Comparison of ENCODE assay signal across 31 cellular contexts in genomic region chr18:39497819-39498218, GRCh38.
"Had no signal": no experiment of that assay in that cellular context is flagged by ENCODE, and none has a peak within 500 bp of the region (broad histone marks: within the 10 kb centered on the region; RNA-seq: fewer than 3 reads in every experiment).

No MANE protein-coding gene starts in this region.

- H3K9me3 ChIP-seq: neutrophil, pancreas, psoas muscle, right lobe of liver, sigmoid colon, suprapubic skin, testis, tibial artery, transverse colon, upper lobe of right lung, uterus had no signal

- H3K4me1 ChIP-seq: psoas muscle, right lobe of liver, sigmoid colon, spleen, suprapubic skin, testis, tibial artery, transverse colon, upper lobe of right lung, uterus had no signal

- H3K27ac ChIP-seq: neutrophil, pancreas, psoas muscle, right lobe of liver, sigmoid colon, skin epidermis, spleen, suprapubic skin, testis, tibial artery, transverse colon, upper lobe of right lung, uterus had no signal

- H3K4me3 Mint-ChIP-seq: naive thymus-derived CD4-positive, alpha-beta T cell; natural killer cell; nephron progenitor cell; neural crest cell; stimulated activated memory B cell treated with anti-CD40 and anti-IgM and Interleukin-4, amounts not matched to agents 10 μg/mL and 1 μg/mL and 100 μg/mL, for 72 hours; stimulated activated naive CD8-positive, alpha-beta T cell treated with anti-CD3 and anti-CD28 coated beads, Interleukin-15, amount 100 ng/mL, for 72 hours; type B pancreatic cell had no signal

- H3K36me3 Mint-ChIP-seq: naive thymus-derived CD4-positive, alpha-beta T cell; natural killer cell; stimulated activated memory B cell treated with anti-CD40 and anti-IgM and Interleukin-4, amounts not matched to agents 10 μg/mL and 1 μg/mL and 100 μg/mL, for 72 hours had no signal

- H3K4me1 Mint-ChIP-seq: naive thymus-derived CD4-positive, alpha-beta T cell; natural killer cell; stimulated activated memory B cell treated with anti-CD40 and anti-IgM and Interleukin-4, amounts not matched to agents 10 μg/mL and 1 μg/mL and 100 μg/mL, for 72 hours; stimulated activated naive CD8-positive, alpha-beta T cell treated with anti-CD3 and anti-CD28 coated beads, Interleukin-15, amount 100 ng/mL, for 72 hours had no signal

- H3K36me3 ChIP-seq: neutrophil, pancreas, right lobe of liver, sigmoid colon, spleen, suprapubic skin, tibial artery, transverse colon, upper lobe of right lung, uterus had no signal

- H3K27me3 Mint-ChIP-seq: naive thymus-derived CD4-positive, alpha-beta T cell; stimulated activated memory B cell treated with anti-CD40 and anti-IgM and Interleukin-4, amounts not matched to agents 10 μg/mL and 1 μg/mL and 100 μg/mL, for 72 hours; stimulated activated naive CD8-positive, alpha-beta T cell treated with anti-CD3 and anti-CD28 coated beads, Interleukin-15, amount 100 ng/mL, for 72 hours; type B pancreatic cell had no signal

- H3K27me3 ChIP-seq: neutrophil, pancreas, right lobe of liver, sigmoid colon, spleen, suprapubic skin, testis, tibial artery, transverse colon, upper lobe of right lung, uterus had no signal

- DNase-seq: naive thymus-derived CD4-positive, alpha-beta T cell; natural killer cell; nephron progenitor cell; nucleus accumbens; pancreas; psoas muscle; right cardiac atrium; right lobe of liver; sigmoid colon; spleen; stimulated activated CD4-positive, alpha-beta T cell treated with anti-CD3 and anti-CD28 coated beads, Interleukin-12 subunit alpha, Interleukin-12 subunit beta, amount 100 ng/mL, for 4 hours; stimulated activated CD4-positive, alpha-beta T cell treated with anti-CD3 and anti-CD28 coated beads, Interleukin-1b, Interleukin-23, amount 100 ng/mL, for 48 hours; stimulated activated CD4-positive, alpha-beta T cell treated with anti-CD3 and anti-CD28 coated beads, Interleukin-4, amount 100 ng/mL, for 1 hour; stimulated activated CD4-positive, alpha-beta T cell treated with anti-CD3 and anti-CD28 coated beads, Interleukin-4, amount 100 ng/mL, for 4 hours; stimulated activated CD8-positive, alpha-beta memory T cell treated with anti-CD3 and anti-CD28 coated beads, Interleukin-4, amount 100 ng/mL, for 48 hours; stimulated activated naive CD4-positive, alpha-beta T cell; stimulated activated naive CD8-positive, alpha-beta T cell treated with anti-CD3 and anti-CD28 coated beads, Interleukin-15, amount 100 ng/mL, for 72 hours; stimulated activated naive CD8-positive, alpha-beta T cell treated with anti-CD3 and anti-CD28 coated beads, Interleukin-15, Interleukin-2, amounts not matched to agents 100 U/mL and 50 U/mL, for 24 hours; substantia nigra; testis; tibial artery; transverse colon; upper lobe of right lung; uterus had no signal

- ATAC-seq: naive thymus-derived CD4-positive, alpha-beta T cell; natural killer cell; pancreas; psoas muscle; right cardiac atrium; right lobe of liver; stimulated activated memory B cell treated with anti-CD40 and anti-IgM and Interleukin-4, amounts not matched to agents 10 μg/mL and 1 μg/mL and 100 μg/mL, for 72 hours; stimulated activated naive CD8-positive, alpha-beta T cell treated with anti-CD3 and anti-CD28 coated beads, Interleukin-15, amount 100 ng/mL, for 72 hours; stimulated activated naive CD8-positive, alpha-beta T cell treated with anti-CD3 and anti-CD28 coated beads, Interleukin-15, Interleukin-2, amounts not matched to agents 100 U/mL and 50 U/mL, for 24 hours; upper lobe of right lung had no signal

- H3K27ac Mint-ChIP-seq: naive thymus-derived CD4-positive, alpha-beta T cell; natural killer cell; nephron progenitor cell; stimulated activated memory B cell treated with anti-CD40 and anti-IgM and Interleukin-4, amounts not matched to agents 10 μg/mL and 1 μg/mL and 100 μg/mL, for 72 hours; type B pancreatic cell had no signal

- H3K4me3 ChIP-seq: pancreas, psoas muscle, right lobe of liver, sigmoid colon, skin epidermis, smooth muscle cell, spleen, suprapubic skin, testis, tibial artery, transverse colon, upper lobe of right lung, uterus had no signal

- H3K4me2 ChIP-seq: smooth muscle cell had no signal
